Comparison of ENCODE assay signal across 19 cellular contexts in the genomic region with DNA sequence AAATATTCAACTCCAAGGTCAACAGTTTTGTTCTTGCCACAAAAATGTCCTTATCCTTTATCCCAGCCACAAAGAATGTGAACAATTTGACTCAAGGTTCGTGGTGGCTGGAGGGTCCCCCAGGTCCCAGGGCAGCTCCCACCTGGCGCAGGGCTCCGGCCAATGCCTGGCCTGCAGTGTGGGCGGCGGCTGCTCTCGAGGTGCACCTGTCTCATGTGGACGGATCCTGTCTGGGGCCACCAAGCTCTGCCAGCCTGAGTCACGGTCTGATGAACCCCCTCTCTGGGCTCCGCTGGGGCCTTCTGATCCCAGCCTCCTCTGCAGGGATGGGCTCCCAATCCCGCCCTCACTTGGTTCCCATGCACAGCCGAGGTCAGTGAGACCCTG. TPM values are rescaled to one million over a fixed set of nuclear protein-coding genes. Genes with fewer than 3 reads are reported as not detected.
DNase-seq lines count a peak whose midpoint lies in the region; ATAC-seq and TF ChIP-seq lines count a peak whose summit lies in the region.
"Had no signal": no experiment of that assay in that cellular context is flagged by ENCODE, and none has a peak within 500 bp of the region (broad histone marks: within the 10 kb centered on the region; RNA-seq: fewer than 3 reads in every experiment).

No MANE protein-coding gene starts in this region.

- H3K4me1 ChIP-seq in SJSA1 (replicated peaks): peaks cover 25% of the 10 kb centered on the region
- peaks cover 29 to 42% of the 10 kb centered on the region in 2 donors for H3K4me1 ChIP-seq in thoracic aorta (ENCODE audit: control insufficient read depth in 1 of 2, low read depth in 2 of 2)

- TF ChIP-seq CTCF in thoracic aorta (IDR thresholded peaks at IDR 0.05): no peak

- H3K27ac ChIP-seq in SJSA1 (no peak overlapping the region), thoracic aorta (peak overlapping the region in 1 of 2 donors; percentile 63)
- H3K27ac ChIP-seq: KMS-11, suprapubic skin had no signal

- H3K27me3 ChIP-seq in SJSA1 (replicated peaks) (no peaks in the 10 kb centered on the region), thoracic aorta (replicated peaks; ENCODE audit: insufficient read depth) (no peaks in the 10 kb centered on the region)
- H3K27me3 ChIP-seq: suprapubic skin had no signal

- H3K36me3 ChIP-seq in SJSA1 (no peaks in the 10 kb centered on the region), thoracic aorta (no peaks in the 10 kb centered on the region)
- H3K36me3 ChIP-seq: suprapubic skin had no signal

- H3K9me3 ChIP-seq in SJSA1 (replicated peaks) (peaks cover 20% of the 10 kb centered on the region), thoracic aorta (no peaks in the 10 kb centered on the region)
- H3K9me3 ChIP-seq: suprapubic skin had no signal

- no peak for ATAC-seq in thoracic aorta (ENCODE audit: insufficient number of reproducible peaks, low FRiP score, low read depth)
- no peak for ATAC-seq in HG02588 (IDR thresholded peaks at IDR 0.05; ENCODE audit: unreplicated experiment)
- no peak for ATAC-seq in GM18517 (IDR thresholded peaks at IDR 0.05; ENCODE audit: unreplicated experiment)
- ATAC-seq: activated CD4-positive, CD25-positive, alpha-beta regulatory T cell treated with anti-CD3 and anti-CD28 coated beads, Interleukin-2, amount 50 U/mL, for 24 hours; left cardiac atrium; T-cell had no signal

- H3K4me3 ChIP-seq in SJSA1 (no peak overlapping the region), thoracic aorta (peak overlapping the region; percentile 17)
- H3K4me3 ChIP-seq: smooth muscle cell, suprapubic skin had no signal

- DNase-seq in DMS53 (lab: John Stamatoyannopoulos, UW) (peak; percentile 7), DMS53 treated with DMSO at 0.1 percent for 48 hours (lab: John Stamatoyannopoulos, UW; ENCODE audit: unreplicated experiment) (no peak), SJSA1 (ENCODE audit: low read depth in 1 of 2, low spot score in 2 of 2) (peak; percentile 59 to 81), hepatic stellate cell (ENCODE audit: low spot score) (peak; percentile 86), thoracic aorta (ENCODE audit: low spot score) (no peak)
- DNase-seq in activated CD4-positive, alpha-beta T cell treated with anti-CD3 and anti-CD28 coated beads, Interleukin-2, amount 50 U/mL, for 48 hours: no peak
- DNase-seq: activated T-cell treated with anti-CD3 and anti-CD28 coated beads, Interleukin-2, amount 50 U/mL, for 1 hour; COR-L47; glutamatergic neuron; left cardiac atrium; NCI-H2081; nephron progenitor cell; T-cell had no signal

RNA-seq across cellular contexts. Expression of a gene that starts 49.4 kb away (rescaled TPM):
- total RNA-seq in SJSA1 (2014; rRNA removed; shearing (Covaris generic)): 41.7 and 45.3 TPM in 2 replicates
- 1,000 to 10,000 TPM in 1 of 2 donors, 100 to 1,000 TPM in 1; 854 to 1,319 TPM for total RNA-seq in thoracic aorta

RNA-seq across cellular contexts. Expression of a gene that starts 55.4 kb away (rescaled TPM):
- 1.8 and 2.7 TPM in 2 replicates for total RNA-seq in SJSA1 (2014; rRNA removed; shearing (Covaris generic))
- total RNA-seq in thoracic aorta: 10 to 100 TPM; 11.2 to 14.9 TPM

Comparison
In these comparisons a context has a peak if more than half of its experiments do, and no peak if none do; other contexts are left out.
1. DNase-seq: peak in DMS53 (single experiment), SJSA1 (2 of 2) and hepatic stellate cell (single experiment); none in DMS53 treated with DMSO at 0.1 percent for 48 hours (single experiment), thoracic aorta (single experiment) and activated CD4-positive, alpha-beta T cell treated with anti-CD3 and anti-CD28 coated beads, Interleukin-2, amount 50 U/mL, for 48 hours (0 of 2).
2. RNA of a gene that starts 49.4 kb away (total RNA-seq): 854 to 1,319 TPM in thoracic aorta; 41.7 to 45.3 TPM in SJSA1; every median in the first group is over 10 times any median in the second.